37 cellular contexts compared by ENCODE assay signal in the genomic region with DNA sequence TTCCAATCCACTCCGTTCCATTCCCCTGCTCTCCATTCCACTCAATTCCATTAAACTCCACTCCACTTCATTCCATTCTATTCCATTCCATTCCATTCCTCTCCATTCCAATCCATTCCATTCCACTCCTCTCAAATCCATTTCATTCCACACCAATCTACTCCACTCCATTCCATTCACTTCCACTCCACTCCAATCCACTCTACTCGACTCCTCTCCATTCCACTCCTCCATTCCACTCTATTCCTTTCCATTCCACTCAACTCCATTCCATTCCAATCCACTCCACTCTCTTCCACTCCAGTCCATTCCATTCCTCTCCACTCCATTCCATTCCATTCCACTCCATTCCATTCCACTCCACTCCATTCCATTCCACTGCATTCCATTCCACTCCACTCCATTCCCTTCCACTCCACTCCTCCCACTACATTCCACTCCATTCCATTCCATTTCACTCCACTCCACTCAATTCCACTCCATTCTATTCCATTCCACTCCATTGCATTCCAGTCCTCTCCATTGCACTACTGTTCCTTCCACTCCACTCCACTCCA. TPM values are rescaled to one million over a fixed set of nuclear protein-coding genes. Genes with fewer than 3 reads are reported as not detected.
"Had no signal": no experiment of that assay in that cellular context is flagged by ENCODE, and none has a peak within 500 bp of the region (broad histone marks: within the 10 kb centered on the region; RNA-seq: fewer than 3 reads in every experiment).

No MANE protein-coding gene starts in this region.

- H3K27me3 ChIP-seq: ascending aorta, cardiac muscle cell, Peyer's patch, SJCRH30 had no signal

- H3K27ac ChIP-seq: ascending aorta, cardiac muscle cell, Peyer's patch, SJCRH30, SK-N-MC, WERI-Rb-1 had no signal

- H3K36me3 ChIP-seq: ascending aorta, cardiac muscle cell, Peyer's patch, SJCRH30, WERI-Rb-1 had no signal

- H3K4me1 Mint-ChIP-seq: activated CD4-positive, alpha-beta memory T cell treated with anti-CD3 and anti-CD28 coated beads, Interleukin-2, amount 10 ng/mL, durations not matched to agents 7 days and 5 days; activated CD8-positive, alpha-beta memory T cell treated with anti-CD3 and anti-CD28 coated beads, Interleukin-2, amount 10 ng/mL, durations not matched to agents 7 days and 5 days; activated naive CD8-positive, alpha-beta T cell treated with anti-CD3 and anti-CD28 coated beads for 36 hours had no signal

- H3K9me3 Mint-ChIP-seq: activated CD4-positive, alpha-beta memory T cell treated with anti-CD3 and anti-CD28 coated beads, Interleukin-2, amount 10 ng/mL, durations not matched to agents 7 days and 5 days; activated naive CD8-positive, alpha-beta T cell treated with anti-CD3 and anti-CD28 coated beads for 36 hours had no signal

- ATAC-seq: activated CD8-positive, alpha-beta memory T cell treated with anti-CD3 and anti-CD28 coated beads, Interleukin-2, amount 10 ng/mL, durations not matched to agents 7 days and 5 days; PC-3 had no signal

- H3K4me1 ChIP-seq: ascending aorta, Peyer's patch, SJCRH30 had no signal

- H3K4me3 Mint-ChIP-seq: activated CD4-positive, alpha-beta memory T cell treated with anti-CD3 and anti-CD28 coated beads, Interleukin-2, amount 10 ng/mL, durations not matched to agents 7 days and 5 days; activated CD8-positive, alpha-beta memory T cell treated with anti-CD3 and anti-CD28 coated beads, Interleukin-2, amount 10 ng/mL, durations not matched to agents 7 days and 5 days; activated naive CD8-positive, alpha-beta T cell treated with anti-CD3 and anti-CD28 coated beads for 36 hours had no signal

- H3K36me3 Mint-ChIP-seq: activated CD8-positive, alpha-beta memory T cell treated with anti-CD3 and anti-CD28 coated beads, Interleukin-2, amount 10 ng/mL, durations not matched to agents 7 days and 5 days; activated naive CD8-positive, alpha-beta T cell treated with anti-CD3 and anti-CD28 coated beads for 36 hours had no signal

- H3K27ac Mint-ChIP-seq: activated CD4-positive, alpha-beta memory T cell treated with anti-CD3 and anti-CD28 coated beads, Interleukin-2, amount 10 ng/mL, durations not matched to agents 7 days and 5 days; activated CD8-positive, alpha-beta memory T cell treated with anti-CD3 and anti-CD28 coated beads, Interleukin-2, amount 10 ng/mL, durations not matched to agents 7 days and 5 days; activated naive CD8-positive, alpha-beta T cell treated with anti-CD3 and anti-CD28 coated beads for 36 hours had no signal

- H3K4me3 ChIP-seq: ascending aorta, cardiac muscle cell, Peyer's patch, SJCRH30, SK-N-MC had no signal

- H3K9me3 ChIP-seq: ascending aorta, Peyer's patch, SJCRH30 had no signal

- DNase-seq: activated CD4-positive, alpha-beta memory T cell treated with anti-CD3 and anti-CD28 coated beads, Interleukin-2, amount 10 ng/mL, durations not matched to agents 7 days and 5 days; activated CD4-positive, alpha-beta T cell treated with anti-CD3 and anti-CD28 coated beads for 1 hour; activated CD4-positive, alpha-beta T cell treated with anti-CD3 and anti-CD28 coated beads for 48 hours; activated CD4-positive, CD25-positive, alpha-beta regulatory T cell; activated CD8-positive, alpha-beta memory T cell treated with anti-CD3 and anti-CD28 coated beads for 24 hours; activated CD8-positive, alpha-beta memory T cell treated with anti-CD3 and anti-CD28 coated beads, Interleukin-2, amount 10 ng/mL, durations not matched to agents 7 days and 5 days; activated CD8-positive, alpha-beta memory T cell treated with anti-CD3 and anti-CD28 coated beads, Interleukin-2, amount 50 U/mL, for 48 hours; activated effector memory CD4-positive, alpha-beta T cell treated with anti-CD3 and anti-CD28 coated beads, Interleukin-2, amount 50 U/mL, for 16 hours; activated naive CD4-positive, alpha-beta T cell; activated naive CD4-positive, alpha-beta T cell treated with anti-CD3 and anti-CD28 coated beads, Interleukin-2, amount 50 U/mL, for 16 hours; activated naive CD8-positive, alpha-beta T cell treated with anti-CD3 and anti-CD28 coated beads for 36 hours; activated T-cell treated with anti-CD3 and anti-CD28 coated beads, Interleukin-2, amount 50 U/mL, for 48 hours; amniotic stem cell; Karpas-422; KBM-7; NCI-H1105 treated with DMSO at 0.1 percent for 48 hours; NCI-H1436; NCI-H1694; NCI-H1930; NCI-H2081 treated with DMSO at 0.1 percent for 48 hours; NCI-H345; NCI-H524 treated with DMSO at 0.1 percent for 48 hours; NCI-H748 treated with DMSO at 0.1 percent for 48 hours; NK-92 treated with Interleukin-12 subunit alpha and Interleukin-12 subunit beta, amount 100 ng/mL, for 24 hours; PC-3; Peyer's patch; RPMI8226; SJCRH30; T1000; WERI-Rb-1 had no signal

RNA-seq across cellular contexts. Expression of a gene that starts 22.6 kb away (rescaled TPM):
- total RNA-seq: activated CD4-positive, alpha-beta memory T cell treated with anti-CD3 and anti-CD28 coated beads, Interleukin-2, amount 10 ng/mL, durations not matched to agents 7 days and 5 days; activated CD8-positive, alpha-beta memory T cell treated with anti-CD3 and anti-CD28 coated beads, Interleukin-2, amount 10 ng/mL, durations not matched to agents 7 days and 5 days; activated naive CD8-positive, alpha-beta T cell treated with anti-CD3 and anti-CD28 coated beads for 36 hours; ascending aorta; cardiac muscle cell; MCF 10A; NCI-H460; PC-3; Peyer's patch; SJCRH30; T-helper 1 cell treated with Interleukin-12 subunit alpha and Interleukin-12 subunit beta and Interleukin-4 antibody, amounts not matched to agents 30 ng/mL and 1 ng/mL, for 36 hours; T-helper 2 cell treated with Interferon-gamma antibody and Interleukin-4, amounts not matched to agents 100 ng/mL and 5 ng/mL, for 36 hours had no signal
- polyA plus RNA-seq: cardiac muscle cell had no signal
